In genomic region chrX:114583646-114584433, GRCh38 we compare ENCODE assay signal across 16 cellular contexts. TPM values are rescaled to one million over a fixed set of nuclear protein-coding genes. Genes with fewer than 3 reads are reported as not detected.
DNase-seq lines count a peak whose midpoint lies in the region; TF ChIP-seq lines count a peak whose summit lies in the region.
"Had no signal": no experiment of that assay in that cellular context is flagged by ENCODE, and none has a peak within 500 bp of the region (broad histone marks: within the 10 kb centered on the region; RNA-seq: fewer than 3 reads in every experiment).

Gene HTR2C (plus strand): TSS chrX:114584086. CDS start chrX:114726937, 142,851 bp downstream.

- no peak within 1 kb of the TSS for H3K9ac ChIP-seq in skeletal muscle satellite cell (ENCODE audit: low read depth, low read length)

- H3K4me1 ChIP-seq in skeletal muscle satellite cell (ENCODE audit: control insufficient read depth, insufficient read depth, low read length) = no peaks in the 10 kb centered on the region

- peaks cover 61% of the 10 kb centered on the region for H3K27me3 ChIP-seq in skeletal muscle satellite cell (ENCODE audit: control insufficient read depth, insufficient read depth, low read length)

- DNase-seq in NCI-H510A treated with DMSO at 0.1 percent for 48 hours (lab: John Stamatoyannopoulos, UW) (peak; percentile 17), NCI-H510A (lab: John Stamatoyannopoulos, UW) (no peak), astrocyte of the spinal cord (ENCODE audit: low read depth, low spot score) (no peak), NCI-H187 treated with DMSO at 0.1 percent for 48 hours (lab: John Stamatoyannopoulos, UW) (no peak), hippocampal formation (lab: John Stamatoyannopoulos, UW) (no peak), EL (no peak)
- DNase-seq: activated CD4-positive, alpha-beta T cell treated with anti-CD3 and anti-CD28 coated beads for 4 hours; brain microvascular endothelial cell; MV-4-11; NCI-H446 treated with DMSO at 0.1 percent for 48 hours; PC-3; substantia nigra had no signal

- H3K4me2 ChIP-seq in skeletal muscle satellite cell (ENCODE audit: low read length) = peak within 1 kb of the TSS; percentile 29

- no peak for TF ChIP-seq CTCF in astrocyte of the spinal cord (IDR thresholded peaks at IDR 0.05; ENCODE audit: low read depth, low read length)

- in situ Hi-C loops in astrocyte of the spinal cord (cut with HindIII; ENCODE audit: low sequenced_read_pairs) = no loop called here

- H3K36me3 ChIP-seq in skeletal muscle satellite cell (ENCODE audit: insufficient read depth, low read length) = no peaks in the 10 kb centered on the region
- H3K36me3 ChIP-seq: brain microvascular endothelial cell had no signal

- H3K9me3 ChIP-seq in iPS-18c (ENCODE audit: control insufficient read depth, insufficient read depth, low read length) = no peaks in the 10 kb centered on the region
- H3K9me3 ChIP-seq in skeletal muscle satellite cell (replicated peaks; ENCODE audit: low read length) = no peaks in the 10 kb centered on the region

- peak within 1 kb of the TSS; percentile 5 for H3K4me3 ChIP-seq in astrocyte of the spinal cord (ENCODE audit: low read depth, low read length)
- H3K4me3 ChIP-seq in iPS-18c (ENCODE audit: insufficient read depth, low read depth, low read length) = peak within 1 kb of the TSS; percentile 55
- H3K4me3 ChIP-seq in skeletal muscle satellite cell (ENCODE audit: low read length) = no peak within 1 kb of the TSS

RNA-seq across cellular contexts. Expression of gene HTR2C, which starts in this region (rescaled TPM):
- total RNA-seq in skeletal muscle satellite cell (2012; rRNA removed) = not detected in 2 replicates
- total RNA-seq: activated T-helper 17 cell treated with anti-CD3 and anti-CD28 coated beads, Interleukin-2, amount 50 U/mL, for 72 hours; HepG2 had no signal
